ENCODE assay signal across 16 cellular contexts in the genomic region with DNA sequence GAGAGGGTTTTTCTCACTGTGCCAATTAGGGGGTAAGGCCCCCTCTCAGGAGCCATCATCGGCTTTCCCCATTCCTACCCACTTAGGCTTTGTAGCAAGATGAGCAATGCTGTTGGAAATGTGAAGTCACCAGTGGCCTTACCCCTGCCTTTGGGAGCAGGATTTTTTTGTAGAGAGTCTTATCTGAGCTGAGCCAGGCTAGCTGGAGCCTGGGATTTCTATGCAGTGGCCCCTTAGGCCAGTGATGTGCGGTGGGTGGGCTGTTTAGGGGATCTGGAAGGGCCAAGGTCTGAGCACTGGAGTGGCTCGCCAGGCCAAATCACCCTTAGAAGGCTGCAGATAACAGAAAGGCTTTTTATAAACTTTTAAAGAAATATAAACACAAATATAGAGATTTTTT. TPM values are rescaled to one million over a fixed set of nuclear protein-coding genes. Genes with fewer than 3 reads are reported as not detected.
A peak's percentile ranks its signal among the peaks of the same experiment; 100 is the strongest.
DNase-seq lines count a peak whose midpoint lies in the region; ATAC-seq, FAIRE-seq and TF ChIP-seq lines count a peak whose summit lies in the region.
"Had no signal": no experiment of that assay in that cellular context is flagged by ENCODE, and none has a peak within 500 bp of the region (broad histone marks: within the 10 kb centered on the region; RNA-seq: fewer than 3 reads in every experiment).

No MANE protein-coding gene starts in this region.

- whole genome bisulfite sequencing in SK-N-SH (ENCODE audit: low lambda C conversion rate) = 25% methylated on average over 3 of the region's 3 CpGs
- WGBS in small intestine, 3 donors = 54 to 69% (median 63%) methylated on average over 3 of the region's 3 CpGs

- DNase-seq in SK-N-SH (peak; percentile 34), OCI-LY7 (ENCODE audit: low spot score) (no peak), bronchial epithelial cell (ENCODE audit: low read depth) (no peak), lower lobe of right lung (no peak), small intestine (no peak), NCI-H526 (lab: John Stamatoyannopoulos, UW) (no peak)
- DNase-seq: 8988T, adrenal gland, COR-L47, GM23248, NCI-H1694 treated with DMSO at 0.1 percent for 48 hours, RPMI8226 had no signal

- FAIRE-seq in bronchial epithelial cell (lab: Jason Lieb, UNC) = peak; percentile 13
- no peak for FAIRE-seq in small intestine (lab: Jason Lieb, UNC)
- FAIRE-seq: colon had no signal

- intact Hi-C loops in OCI-LY7 (cut with micrococcal nuclease; ENCODE audit: unreplicated experiment) = no loop called here
- intact Hi-C loops in lower lobe of right lung (cut with DNase I) = no loop called here

- no peaks in the 10 kb centered on the region for H3K9me3 ChIP-seq in SK-N-SH
- no peaks in the 10 kb centered on the region for H3K9me3 ChIP-seq in OCI-LY7 (ENCODE audit: low read length)
- H3K9me3 ChIP-seq in neutrophil = no peaks in the 10 kb centered on the region
- H3K9me3 ChIP-seq in lower lobe of right lung = no peaks in the 10 kb centered on the region
- no peaks in the 10 kb centered on the region for H3K9me3 ChIP-seq in small intestine (ENCODE audit: control insufficient read depth, low read depth)
- H3K9me3 ChIP-seq: adrenal gland had no signal

- POLR2A ChIA-PET in SK-N-SH (lab: Yijun Ruan, JAX) = interaction anchor here (2.7 kb wide), 1 partner anchor 16 kb away, joined by 8 read pairs; a partner anchor contains a TSS
- POLR2A ChIA-PET in OCI-LY7 (lab: Charles Lee) = interaction anchor here (1.5 to 3.6 kb wide), 3 partner anchors 10 to 263 kb away, joined by 4 to 17 read pairs (median 10); a partner anchor contains a TSS

- H3K27ac ChIP-seq in SK-N-SH (ENCODE audit: low read depth in 2 of 2, low read length in 1 of 2) = peak overlapping the region in 1 of 2 experiments; percentile 89; a peak in 2 of 4 replicates
- peak overlapping the region; percentile 61 for H3K27ac ChIP-seq in OCI-LY7 (ENCODE audit: low read depth, low read length, poor library complexity, severe bottlenecking)
- H3K27ac ChIP-seq in neutrophil = peak overlapping the region; percentile 70
- H3K27ac ChIP-seq in lower lobe of right lung = no peak overlapping the region
- H3K27ac ChIP-seq in small intestine (ENCODE audit: low read depth in 1 of 2, low read length in 1 of 2) = peak overlapping the region in 1 of 2 donors; percentile 79
- H3K27ac ChIP-seq: GM23248 had no signal

- no peak overlapping the region for H3K4me2 ChIP-seq in SK-N-SH
- H3K4me2 ChIP-seq in OCI-LY7 (ENCODE audit: low read length) = no peak overlapping the region

- no peak overlapping the region for H3K4me3 ChIP-seq in SK-N-SH (ENCODE audit: low read depth in 2 of 2, low read length in 1 of 2)
- H3K4me3 ChIP-seq in OCI-LY7 (ENCODE audit: low read depth, low read length, poor library complexity, severe bottlenecking) = no peak overlapping the region
- no peak overlapping the region for H3K4me3 ChIP-seq in bronchial epithelial cell (ENCODE audit: low read depth, low read length)
- no peak overlapping the region for H3K4me3 ChIP-seq in neutrophil (ENCODE audit: low read depth in 1 of 2, low read length in 1 of 2)
- H3K4me3 ChIP-seq in lower lobe of right lung = no peak overlapping the region
- H3K4me3 ChIP-seq in small intestine (ENCODE audit: low read depth in 1 of 2, low read length in 2 of 2) = no peak overlapping the region
- H3K4me3 ChIP-seq: adrenal gland, GM23248 had no signal

- H3K79me2 ChIP-seq in SK-N-SH (ENCODE audit: insufficient read depth) (no peaks in the 10 kb centered on the region), OCI-LY7 (ENCODE audit: insufficient read depth, low read depth, low read length) (no peaks in the 10 kb centered on the region)

- TF ChIP-seq CTCF in SK-N-SH (IDR thresholded peaks at IDR 0.05) = no peak
- TF ChIP-seq CTCF in OCI-LY7 (conservative IDR thresholded peaks at IDR 0.05; ENCODE audit: low read length) = no peak
- no peak for TF ChIP-seq CTCF in bronchial epithelial cell (IDR thresholded peaks at IDR 0.05; ENCODE audit: insufficient read depth, low read length, severe bottlenecking)
- no peak for TF ChIP-seq CTCF in neutrophil (IDR thresholded peaks at IDR 0.05)
- TF ChIP-seq CTCF in lower lobe of right lung (IDR thresholded peaks at IDR 0.05) = no peak

- H3F3A ChIP-seq in SK-N-SH (replicated peaks; ENCODE audit: insufficient read depth) = no peaks in the 10 kb centered on the region

- ATAC-seq in SK-N-SH treated with all-trans-retinoic acid at 6 μM for 48 hours = no peak
- no peak for ATAC-seq in lower lobe of right lung

- TF ChIP-seq EP300 in SK-N-SH (IDR thresholded peaks at IDR 0.05; ENCODE audit: borderline replicate concordance in 1 of 2, low read depth in 1 of 2, low read length in 1 of 2) = no peak

- H4K20me1 ChIP-seq in SK-N-SH (ENCODE audit: insufficient read depth) (no peaks in the 10 kb centered on the region), OCI-LY7 (ENCODE audit: insufficient read depth, low read length) (no peaks in the 10 kb centered on the region)

- H3K9ac ChIP-seq in SK-N-SH = no peak overlapping the region
- H3K9ac ChIP-seq: GM23248 had no signal

- H2AFZ ChIP-seq in SK-N-SH (ENCODE audit: low read depth) (no peak overlapping the region), OCI-LY7 (ENCODE audit: low read length) (no peak overlapping the region)
- H2AFZ ChIP-seq: GM23248 had no signal

- H3K27me3 ChIP-seq in SK-N-SH (ENCODE audit: insufficient read depth) = peaks cover 5% of the 10 kb centered on the region; the same call in 1 of the 2 replicates
- no peaks in the 10 kb centered on the region for H3K27me3 ChIP-seq in bronchial epithelial cell (ENCODE audit: control insufficient read depth, insufficient read depth, low read length)
- no peaks in the 10 kb centered on the region for H3K27me3 ChIP-seq in neutrophil
- no peaks in the 10 kb centered on the region for H3K27me3 ChIP-seq in lower lobe of right lung (ENCODE audit: low read depth)
- H3K27me3 ChIP-seq in small intestine (ENCODE audit: control insufficient read depth in 2 of 2, insufficient read depth in 2 of 2, low read length in 2 of 2) = no peaks in the 10 kb centered on the region
- H3K27me3 ChIP-seq: adrenal gland had no signal

- H3K36me3 ChIP-seq in SK-N-SH (replicated peaks in 1 of 2; ENCODE audit: control insufficient read depth in 1 of 2, insufficient read depth in 2 of 2, low read length in 1 of 2) (no peaks in the 10 kb centered on the region), OCI-LY7 (ENCODE audit: insufficient read depth, low read length) (0 out of 2 replicates have a peak, but pooled peaks cover 6% of the 10 kb centered on the region), bronchial epithelial cell (ENCODE audit: control insufficient read depth, insufficient read depth, low read length) (no peaks in the 10 kb centered on the region), neutrophil (peaks cover 19% of the 10 kb centered on the region), lower lobe of right lung (no peaks in the 10 kb centered on the region), small intestine (ENCODE audit: control insufficient read depth in 2 of 2, insufficient read depth in 2 of 2, low read length in 2 of 2) (no peaks in the 10 kb centered on the region)
- H3K36me3 ChIP-seq: adrenal gland had no signal

- no TSS peak for BruUV-seq in OCI-LY7 (replicated peaks; lab: Mats Ljungman, UMichigan)

- no peak for TF ChIP-seq RAD21 in SK-N-SH (IDR thresholded peaks at IDR 0.05; ENCODE audit: low read length)

- peaks cover 0 to 30% of the 10 kb centered on the region in 2 experiments; a peak in 1 of 4 replicates for H3K4me1 ChIP-seq in SK-N-SH (ENCODE audit: control insufficient read depth in 1 of 2, insufficient read depth in 2 of 2, low read depth in 1 of 2, low read length in 1 of 2)
- peaks cover 29% of the 10 kb centered on the region for H3K4me1 ChIP-seq in OCI-LY7 (ENCODE audit: insufficient read depth, low read length, poor library complexity, severe bottlenecking)
- H3K4me1 ChIP-seq in neutrophil (ENCODE audit: control insufficient read depth in 1 of 2, insufficient read depth in 1 of 2, low read depth in 1 of 2, low read length in 1 of 2) = peaks cover 40 to 43% of the 10 kb centered on the region in 2 experiments
- H3K4me1 ChIP-seq in lower lobe of right lung = peaks cover 10% of the 10 kb centered on the region
- peaks cover 0 to 7% of the 10 kb centered on the region in 2 donors for H3K4me1 ChIP-seq in small intestine (ENCODE audit: control insufficient read depth in 2 of 2, insufficient read depth in 1 of 2, low read depth in 1 of 2, low read length in 1 of 2)

- no peaks in the 10 kb centered on the region for H3K9me2 ChIP-seq in SK-N-SH
- H3K9me2 ChIP-seq in OCI-LY7 (ENCODE audit: insufficient read depth, low read length) = no peaks in the 10 kb centered on the region

- CTCF ChIA-PET in SK-N-SH (lab: Yijun Ruan, JAX) (interaction anchor here (1.0 to 3.7 kb wide), 6 partner anchors 9 to 78 kb away, joined by 3 to 30 read pairs (median 5); a partner anchor contains a TSS), OCI-LY7 (lab: Charles Lee; ENCODE audit: unreplicated experiment) (interaction anchor here (0.5 kb wide), 1 partner anchor 16 kb away, joined by 3 read pairs; a partner anchor contains a TSS)

RNA-seq across cellular contexts. Expression of a gene that starts 4.2 kb away (rescaled TPM):
- polyA plus RNA-seq in SK-N-SH (2012; rRNA removed) = not detected in 2 replicates
- not detected in 2 replicates for polyA plus RNA-seq in SK-N-SH (2012; cell fraction: cytosol; rRNA removed)
- not detected in 2 replicates for polyA plus RNA-seq in SK-N-SH (2012; cell fraction: nucleus; rRNA removed)
- 1.1 and 3.2 TPM in 2 replicates for total RNA-seq in OCI-LY7 (2014; rRNA removed; shearing (Covaris generic))
- 1.8 and 5.1 TPM in 2 replicates for total RNA-seq in OCI-LY7 (2022)
- total RNA-seq in bronchial epithelial cell = not detected in 2 replicates
- not detected for total RNA-seq in lower lobe of right lung
- 1 to 10 TPM in 2 of 3 donors, under 1 TPM in 1; 0.27 to 2.2 (median 2.2) TPM for polyA plus RNA-seq in small intestine
- total RNA-seq: adrenal gland, GM23248, LHCN-M2 had no signal
- polyA plus RNA-seq: GM23248 had no signal

RNA-seq across cellular contexts. Expression of a gene that starts 6.6 kb away (rescaled TPM):
- polyA plus RNA-seq in SK-N-SH (2012; rRNA removed) (1.9 TPM in 2 replicates), small intestine (10 to 100 TPM; 11.5 to 15.1 (median 14.8) TPM)
- polyA plus RNA-seq in SK-N-SH (2012; cell fraction: cytosol; rRNA removed) = 1.7 and 1.9 TPM in 2 replicates
- polyA plus RNA-seq in SK-N-SH (2012; cell fraction: nucleus; rRNA removed) = 3.9 and 5.6 TPM in 2 replicates
- 3.8 and 6.7 TPM in 2 replicates for total RNA-seq in OCI-LY7 (2014; rRNA removed; shearing (Covaris generic))
- total RNA-seq in OCI-LY7 (2022) (12.1 and 12.8 TPM in 2 replicates), bronchial epithelial cell (3.2 and 6.8 TPM in 2 replicates), lower lobe of right lung (34.7 TPM)

RNA-seq across cellular contexts. Expression of a gene that starts 9.1 kb away (rescaled TPM):
- 0.24 TPM in 1 of 2 replicates, not detected in the other for polyA plus RNA-seq in SK-N-SH (2012; rRNA removed)
- polyA plus RNA-seq in SK-N-SH (2012; cell fraction: cytosol; rRNA removed) = 0.05 and 0.10 TPM in 2 replicates
- 0.15 TPM in 1 of 2 replicates, not detected in the other for polyA plus RNA-seq in SK-N-SH (2012; cell fraction: nucleus; rRNA removed)
- 20.5 and 21.5 TPM in 2 replicates for total RNA-seq in OCI-LY7 (2014; rRNA removed; shearing (Covaris generic))
- 33.3 and 33.6 TPM in 2 replicates for total RNA-seq in OCI-LY7 (2022)
- total RNA-seq in bronchial epithelial cell = 0.26 TPM in 1 of 2 replicates, not detected in the other
- total RNA-seq in lower lobe of right lung = 33.1 TPM
- 10 to 100 TPM; 11.2 to 30.0 (median 21.0) TPM for polyA plus RNA-seq in small intestine
- total RNA-seq: GM23248, LHCN-M2 had no signal

RNA-seq across cellular contexts. Expression of a gene that starts 16.1 kb away (rescaled TPM):
- 11.3 and 18.5 TPM in 2 replicates for polyA plus RNA-seq in SK-N-SH (2012; rRNA removed)
- 8.6 and 9.8 TPM in 2 replicates for polyA plus RNA-seq in SK-N-SH (2012; cell fraction: cytosol; rRNA removed)
- 51.1 and 57.3 TPM in 2 replicates for polyA plus RNA-seq in SK-N-SH (2012; cell fraction: nucleus; rRNA removed)
- total RNA-seq in OCI-LY7 (2014; rRNA removed; shearing (Covaris generic)) = 20.5 and 23.1 TPM in 2 replicates
- 31.1 and 38.8 TPM in 2 replicates for total RNA-seq in OCI-LY7 (2022)
- 8.2 and 16.3 TPM in 2 replicates for total RNA-seq in bronchial epithelial cell
- total RNA-seq in lower lobe of right lung = 48.4 TPM
- 1 to 10 TPM; 4.3 to 9.6 (median 8.4) TPM for polyA plus RNA-seq in small intestine

RNA-seq across cellular contexts. Expression of a gene that starts 34.2 kb away (rescaled TPM):
- polyA plus RNA-seq in SK-N-SH (2012; rRNA removed) (39.8 and 51.5 TPM in 2 replicates), small intestine (10 to 100 TPM; 40.9 to 64.8 (median 54.1) TPM)
- 40.3 and 44.1 TPM in 2 replicates for polyA plus RNA-seq in SK-N-SH (2012; cell fraction: cytosol; rRNA removed)
- 27.2 and 35.8 TPM in 2 replicates for polyA plus RNA-seq in SK-N-SH (2012; cell fraction: nucleus; rRNA removed)
- total RNA-seq in OCI-LY7 (2014; rRNA removed; shearing (Covaris generic)) = 21.3 and 24.8 TPM in 2 replicates
- total RNA-seq in OCI-LY7 (2022) (27.4 and 28.7 TPM in 2 replicates), bronchial epithelial cell (74.5 and 75.3 TPM in 2 replicates), lower lobe of right lung (47.7 TPM)

Comparison
In these comparisons a context has a peak if more than half of its experiments do, and no peak if none do; other contexts are left out.
1. RNA of a gene that starts 9.1 kb away (total RNA-seq): 20.5 to 33.6 TPM in OCI-LY7 and 33.1 TPM in lower lobe of right lung (single experiment); 0.26 TPM in bronchial epithelial cell; every median in the first group is over 10 times any median in the second.